8 cellular contexts compared by ENCODE assay signal in genomic region chr3:25604107-25604805, GRCh38.
DNase-seq lines count a peak whose midpoint lies in the region; ATAC-seq, FAIRE-seq and TF ChIP-seq lines count a peak whose summit lies in the region.

No MANE protein-coding gene starts in this region.

- no peaks in the 10 kb centered on the region for H3K27me3 Mint-ChIP-seq in memory B cell

- H3K4me3 Mint-ChIP-seq in memory B cell: no peak overlapping the region

- TF ChIP-seq POLR2A in GM12878 (IDR thresholded peaks at IDR 0.05; ENCODE audit: low read depth, low read length) (no peak), adrenal gland (IDR thresholded peaks at IDR 0.05) (no peak)

- no TSS peak for BruUV-seq in GM12878 (replicated peaks; lab: Mats Ljungman, UMichigan)

- TF ChIP-seq EP300 in GM12878 (IDR thresholded peaks at IDR 0.05; ENCODE audit: borderline replicate concordance in 1 of 2, control insufficient read depth in 1 of 2, low read depth in 2 of 2, low read length in 2 of 2): no peak

- ATAC-seq in HG03442 (IDR thresholded peaks at IDR 0.05; ENCODE audit: unreplicated experiment) (peak; percentile 63), GM12878 (peak; percentile 54), memory B cell (ENCODE audit: low read depth) (no peak)

- no peaks in the 10 kb centered on the region for H4K20me1 ChIP-seq in GM12878 (ENCODE audit: control insufficient read depth, insufficient read depth)

- in situ Hi-C loops in GM12878 (cut with MboI): no loop called here

- no peak overlapping the region for H3K4me3 ChIP-seq in GM12878
- no peak overlapping the region for H3K4me3 ChIP-seq in adrenal gland

- FAIRE-seq in GM12878 (lab: Jason Lieb, UNC): no peak

- H3K36me3 ChIP-seq in GM12878 (ENCODE audit: control insufficient read depth in 2 of 2, insufficient read depth in 2 of 2, low read length in 1 of 2): peaks cover 0 to 12% of the 10 kb centered on the region in 2 experiments; a peak in 3 of 4 replicates
- peaks cover 3 to 36% of the 10 kb centered on the region in 2 donors for H3K36me3 ChIP-seq in adrenal gland (replicated peaks in 1 of 2)

- CTCF ChIA-PET in GM12878 (lab: Yijun Ruan, JAX): interaction anchor here (1.3 to 2.2 kb wide), 4 partner anchors 9 to 17 kb away, joined by 3 to 10 read pairs (median 6); no protein-coding TSS in a partner anchor

- no peaks in the 10 kb centered on the region for H3K9me3 Mint-ChIP-seq in memory B cell

- H3K27ac Mint-ChIP-seq in memory B cell: peak overlapping the region; percentile 45

- H3K27me3 ChIP-seq in GM12878 (replicated peaks in 1 of 2; ENCODE audit: control insufficient read depth in 2 of 2, insufficient read depth in 2 of 2, low read length in 1 of 2) (no peaks in the 10 kb centered on the region), adrenal gland (no peaks in the 10 kb centered on the region)

- H3K79me2 ChIP-seq in GM12878 (ENCODE audit: control insufficient read depth, insufficient read depth, low read length): no peaks in the 10 kb centered on the region

- peak; percentile 53 for DNase-seq in AG20443 (ENCODE audit: low spot score)
- DNase-seq in GM12878 (ENCODE audit: low read depth, low spot score): no peak
- DNase-seq in memory B cell (ENCODE audit: low spot score in 2 of 2): no peak
- no peak for DNase-seq in NCI-H187 (lab: John Stamatoyannopoulos, UW)
- DNase-seq in effector CD4-positive, alpha-beta T cell: no peak
- no peak for DNase-seq in adrenal gland
- DNase-seq in midbrain (lab: John Stamatoyannopoulos, UW): no peak

- no peak overlapping the region for H3K4me2 ChIP-seq in GM12878 (ENCODE audit: control insufficient read depth, insufficient read depth)

- intact Hi-C loops in GM12878 (cut with micrococcal nuclease; ENCODE audit: unreplicated experiment) (no loop called here), adrenal gland (cut with DNase I) (no loop called here)

- 93% methylated on average over 5 of the region's 5 CpGs for WGBS in GM12878 (ENCODE audit: insufficient coverage, insufficient replicate concordance, low lambda C conversion rate, missing lambda C conversion rate)
- 61 to 68% (median 66%) methylated on average over 5 of the region's 5 CpGs for WGBS in adrenal gland, 4 donors

- TF ChIP-seq CTCF in GM12878 (IDR thresholded peaks at IDR 0.05 in 2 of 3, conservative IDR thresholded peaks at IDR 0.05 in 1 of 3; ENCODE audit: control insufficient read depth in 2 of 3, extremely low read depth in 1 of 3, insufficient read depth in 1 of 3, low read depth in 3 of 3, low read length in 3 of 3): no peak
- no peak for TF ChIP-seq CTCF in adrenal gland (IDR thresholded peaks at IDR 0.05)

- H3K9me3 ChIP-seq in GM12878 (replicated peaks; ENCODE audit: control insufficient read depth, insufficient read depth, low read length): no peaks in the 10 kb centered on the region
- H3K9me3 ChIP-seq in adrenal gland (replicated peaks in 1 of 3): no peaks in the 10 kb centered on the region

- no peak overlapping the region for H3K9ac ChIP-seq in GM12878 (ENCODE audit: control insufficient read depth, insufficient read depth, low read length)

- H3K27ac ChIP-seq in GM12878 (ENCODE audit: control insufficient read depth, insufficient read depth) (no peak overlapping the region), adrenal gland (peak overlapping the region in 1 of 5 donors; percentile 53)

- RAD21 ChIA-PET in GM12878 (lab: Charles Lee; ENCODE audit: unreplicated experiment): interaction anchor here (1.7 kb wide), 1 partner anchor 44 kb away, joined by 6 read pairs; no protein-coding TSS in a partner anchor

- H3K4me1 Mint-ChIP-seq in memory B cell: no peaks in the 10 kb centered on the region

- H3K4me1 ChIP-seq in GM12878 (ENCODE audit: control insufficient read depth, insufficient read depth, low read length): no peaks in the 10 kb centered on the region
- peaks cover 0 to 14% of the 10 kb centered on the region in 2 donors for H3K4me1 ChIP-seq in adrenal gland (replicated peaks in 1 of 2)

- POLR2A ChIA-PET in GM12878 (lab: Charles Lee): no interaction called here

- TF ChIP-seq RAD21 in GM12878 (IDR thresholded peaks at IDR 0.05; ENCODE audit: insufficient read depth, low read depth, low read length): no peak

- H3K36me3 Mint-ChIP-seq in memory B cell: peaks cover 26% of the 10 kb centered on the region

- no peak overlapping the region for H2AFZ ChIP-seq in GM12878 (ENCODE audit: control insufficient read depth, low read depth, low read length)

- SMC1A ChIA-PET in GM12878 (lab: Charles Lee; ENCODE audit: uncharacterized antibody, unreplicated experiment): interaction anchor here (1.0 to 2.6 kb wide), 4 partner anchors 9 to 30 kb away, joined by 3 to 7 read pairs (median 4); no protein-coding TSS in a partner anchor

TF ChIP-seq in GM12878, 131 proteins besides CTCF, POLR2A, EP300 and RAD21:
- TF ChIP-seq SUZ12 (IDR thresholded peaks at IDR 0.05; ENCODE audit: unreplicated experiment): no peak
- TF ChIP-seq REST (IDR thresholded peaks at IDR 0.05; ENCODE audit: low read depth, low read length): no peak
- no peak for TF ChIP-seq KLF5 (IDR thresholded peaks at IDR 0.05; ENCODE audit: partially characterized antibody)
- no peak for TF ChIP-seq PML (IDR thresholded peaks at IDR 0.05; ENCODE audit: low read length)
- no peak for TF ChIP-seq ZNF274 (IDR thresholded peaks at IDR 0.05; ENCODE audit: insufficient read depth, insufficient read length)
- TF ChIP-seq ESRRA (IDR thresholded peaks at IDR 0.05; ENCODE audit: low read length): no peak
- no peak for TF ChIP-seq SPI1 (IDR thresholded peaks at IDR 0.05; ENCODE audit: borderline replicate concordance, insufficient read depth, low read depth, low read length)
